14 cellular contexts compared by ENCODE assay signal in genomic region chr4:111717916-111718315, GRCh38.
"Had no signal": no experiment of that assay in that cellular context is flagged by ENCODE, and none has a peak within 500 bp of the region (broad histone marks: within the 10 kb centered on the region; RNA-seq: fewer than 3 reads in every experiment).

No MANE protein-coding gene starts in this region.

- H3K4me3 ChIP-seq: cardiac muscle cell, vagina had no signal

- H3K36me3 ChIP-seq: cardiac muscle cell, neutrophil, vagina had no signal

- H3K27ac ChIP-seq: cardiac muscle cell, neutrophil, vagina had no signal

- H3K4me1 ChIP-seq: vagina had no signal

- H3K9me3 ChIP-seq: neutrophil, vagina had no signal

- DNase-seq: activated CD4-positive, alpha-beta T cell treated with anti-CD3 and anti-CD28 coated beads for 4 hours; activated CD8-positive, alpha-beta memory T cell treated with anti-CD3 and anti-CD28 coated beads, Interleukin-2, amount 50 U/mL, for 4 hours; activated CD8-positive, alpha-beta T cell treated with anti-CD3 and anti-CD28 coated beads for 36 hours; activated gamma-delta T cell; activated T-cell treated with anti-CD3 and anti-CD28 coated beads, Interleukin-2, amount 50 U/mL, for 48 hours; erythroblast; islet precursor cell; mammary epithelial cell; naive thymus-derived CD4-positive, alpha-beta T cell; posterior cingulate gyrus; stimulated activated CD4-positive, alpha-beta T cell treated with anti-CD3 and anti-CD28 coated beads, Interleukin-2, amount 100 ng/mL, for 48 hours had no signal

- H3K27me3 ChIP-seq: neutrophil, vagina had no signal
